In genomic region chr3:39319249-39319648, GRCh38 we compare ENCODE assay signal across 3 cellular contexts.
TF ChIP-seq lines count a peak whose summit lies in the region.

No MANE protein-coding gene starts in this region.

TF ChIP-seq in SK-N-SH treated with all-trans-retinoic acid at 6 μM for 48 hours, 23 proteins besides CTCF, POLR2A, EP300 and RAD21:
- TF ChIP-seq ZNF70 (CRISPR knock-in tag; IDR thresholded peaks at IDR 0.05) (no peak), ZNF8 (CRISPR knock-in tag; IDR thresholded peaks at IDR 0.05) (peak; percentile 83)

TF ChIP-seq in SK-N-SH, 30 proteins besides CTCF, POLR2A, EP300 and RAD21:
- no peak for TF ChIP-seq USF1 (IDR thresholded peaks at IDR 0.05; ENCODE audit: borderline replicate concordance, low read depth)
- TF ChIP-seq SIN3A (IDR thresholded peaks at IDR 0.05; ENCODE audit: borderline replicate concordance, low read depth, low read length): no peak
- TF ChIP-seq JUND (IDR thresholded peaks at IDR 0.05): no peak
- TF ChIP-seq ZBTB33 (IDR thresholded peaks at IDR 0.05; ENCODE audit: borderline replicate concordance, low read depth): no peak
- no peak for TF ChIP-seq CHD2 (IDR thresholded peaks at IDR 0.05; ENCODE audit: low read length, partially characterized antibody)
- no peak for TF ChIP-seq NRF1 (IDR thresholded peaks at IDR 0.05; ENCODE audit: low read depth, low read length)
- no peak for TF ChIP-seq TCF12 (IDR thresholded peaks at IDR 0.05)
- no peak for TF ChIP-seq TAF1 (IDR thresholded peaks at IDR 0.05; ENCODE audit: borderline replicate concordance, low read depth, low read length)
- TF ChIP-seq MEF2A (IDR thresholded peaks at IDR 0.05; ENCODE audit: borderline replicate concordance, low read depth): no peak
- TF ChIP-seq IRF3 (IDR thresholded peaks at IDR 0.05; ENCODE audit: low read depth, low read length): no peak
- TF ChIP-seq YY1 (IDR thresholded peaks at IDR 0.05; ENCODE audit: low read depth): no peak
- no peak for TF ChIP-seq EZH2phosphoT487 (IDR thresholded peaks at IDR 0.05; ENCODE audit: borderline replicate concordance, low read depth)

TF ChIP-seq in K562, 482 proteins besides CTCF, POLR2A, EP300 and RAD21:
- no peak for TF ChIP-seq ETV1 (tag; conservative IDR thresholded peaks at IDR 0.05; ENCODE audit: low read depth)
- TF ChIP-seq ZNF507 (tag; conservative IDR thresholded peaks at IDR 0.05): peak; percentile 54; the same call in 1 of the 2 replicates
- no peak for TF ChIP-seq ZNF830 (CRISPR knock-in tag; IDR thresholded peaks at IDR 0.05)
- no peak for TF ChIP-seq ZNF134 (CRISPR knock-in tag; conservative IDR thresholded peaks at IDR 0.05)
- TF ChIP-seq RBM25 (IDR thresholded peaks at IDR 0.05; ENCODE audit: low read depth, low read length, severe bottlenecking): peak; percentile 49
